Comparison of ENCODE assay signal across 1 cellular context in the genomic region with DNA sequence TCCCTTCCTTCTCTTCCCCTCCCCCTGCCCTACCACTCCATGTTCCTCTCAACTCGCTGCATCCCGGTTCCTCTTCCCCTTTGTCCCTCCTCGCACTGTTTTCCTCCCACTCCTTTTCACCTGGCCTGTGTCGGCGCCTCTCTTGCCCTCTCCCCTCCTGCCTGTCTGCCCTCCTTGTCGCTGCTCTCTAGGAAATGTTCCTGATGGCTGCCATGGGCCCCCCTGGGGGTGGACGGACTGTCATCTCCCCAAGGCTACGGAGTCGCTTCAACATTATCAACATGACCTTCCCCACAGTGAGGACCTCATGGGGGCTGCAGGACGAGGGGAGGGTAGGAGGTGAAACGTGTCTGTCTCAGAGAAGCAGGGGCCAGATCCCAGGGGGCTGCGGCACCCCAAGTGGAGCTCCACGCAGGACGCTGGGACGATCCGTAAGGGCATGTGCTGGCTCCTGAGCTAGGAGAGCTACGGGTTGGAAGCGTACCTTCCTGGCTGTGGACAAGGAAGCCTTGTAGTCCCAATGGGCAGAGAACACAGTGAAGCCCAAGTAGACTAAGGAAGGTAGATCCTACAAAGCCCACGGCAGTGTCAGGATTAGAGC.
TF ChIP-seq lines count a peak whose summit lies in the region.

No MANE protein-coding gene starts in this region.

TF ChIP-seq in GM23338, 12 proteins besides CTCF, POLR2A, EP300 and RAD21 (continued from another document):
- TF ChIP-seq, protein P1, sequence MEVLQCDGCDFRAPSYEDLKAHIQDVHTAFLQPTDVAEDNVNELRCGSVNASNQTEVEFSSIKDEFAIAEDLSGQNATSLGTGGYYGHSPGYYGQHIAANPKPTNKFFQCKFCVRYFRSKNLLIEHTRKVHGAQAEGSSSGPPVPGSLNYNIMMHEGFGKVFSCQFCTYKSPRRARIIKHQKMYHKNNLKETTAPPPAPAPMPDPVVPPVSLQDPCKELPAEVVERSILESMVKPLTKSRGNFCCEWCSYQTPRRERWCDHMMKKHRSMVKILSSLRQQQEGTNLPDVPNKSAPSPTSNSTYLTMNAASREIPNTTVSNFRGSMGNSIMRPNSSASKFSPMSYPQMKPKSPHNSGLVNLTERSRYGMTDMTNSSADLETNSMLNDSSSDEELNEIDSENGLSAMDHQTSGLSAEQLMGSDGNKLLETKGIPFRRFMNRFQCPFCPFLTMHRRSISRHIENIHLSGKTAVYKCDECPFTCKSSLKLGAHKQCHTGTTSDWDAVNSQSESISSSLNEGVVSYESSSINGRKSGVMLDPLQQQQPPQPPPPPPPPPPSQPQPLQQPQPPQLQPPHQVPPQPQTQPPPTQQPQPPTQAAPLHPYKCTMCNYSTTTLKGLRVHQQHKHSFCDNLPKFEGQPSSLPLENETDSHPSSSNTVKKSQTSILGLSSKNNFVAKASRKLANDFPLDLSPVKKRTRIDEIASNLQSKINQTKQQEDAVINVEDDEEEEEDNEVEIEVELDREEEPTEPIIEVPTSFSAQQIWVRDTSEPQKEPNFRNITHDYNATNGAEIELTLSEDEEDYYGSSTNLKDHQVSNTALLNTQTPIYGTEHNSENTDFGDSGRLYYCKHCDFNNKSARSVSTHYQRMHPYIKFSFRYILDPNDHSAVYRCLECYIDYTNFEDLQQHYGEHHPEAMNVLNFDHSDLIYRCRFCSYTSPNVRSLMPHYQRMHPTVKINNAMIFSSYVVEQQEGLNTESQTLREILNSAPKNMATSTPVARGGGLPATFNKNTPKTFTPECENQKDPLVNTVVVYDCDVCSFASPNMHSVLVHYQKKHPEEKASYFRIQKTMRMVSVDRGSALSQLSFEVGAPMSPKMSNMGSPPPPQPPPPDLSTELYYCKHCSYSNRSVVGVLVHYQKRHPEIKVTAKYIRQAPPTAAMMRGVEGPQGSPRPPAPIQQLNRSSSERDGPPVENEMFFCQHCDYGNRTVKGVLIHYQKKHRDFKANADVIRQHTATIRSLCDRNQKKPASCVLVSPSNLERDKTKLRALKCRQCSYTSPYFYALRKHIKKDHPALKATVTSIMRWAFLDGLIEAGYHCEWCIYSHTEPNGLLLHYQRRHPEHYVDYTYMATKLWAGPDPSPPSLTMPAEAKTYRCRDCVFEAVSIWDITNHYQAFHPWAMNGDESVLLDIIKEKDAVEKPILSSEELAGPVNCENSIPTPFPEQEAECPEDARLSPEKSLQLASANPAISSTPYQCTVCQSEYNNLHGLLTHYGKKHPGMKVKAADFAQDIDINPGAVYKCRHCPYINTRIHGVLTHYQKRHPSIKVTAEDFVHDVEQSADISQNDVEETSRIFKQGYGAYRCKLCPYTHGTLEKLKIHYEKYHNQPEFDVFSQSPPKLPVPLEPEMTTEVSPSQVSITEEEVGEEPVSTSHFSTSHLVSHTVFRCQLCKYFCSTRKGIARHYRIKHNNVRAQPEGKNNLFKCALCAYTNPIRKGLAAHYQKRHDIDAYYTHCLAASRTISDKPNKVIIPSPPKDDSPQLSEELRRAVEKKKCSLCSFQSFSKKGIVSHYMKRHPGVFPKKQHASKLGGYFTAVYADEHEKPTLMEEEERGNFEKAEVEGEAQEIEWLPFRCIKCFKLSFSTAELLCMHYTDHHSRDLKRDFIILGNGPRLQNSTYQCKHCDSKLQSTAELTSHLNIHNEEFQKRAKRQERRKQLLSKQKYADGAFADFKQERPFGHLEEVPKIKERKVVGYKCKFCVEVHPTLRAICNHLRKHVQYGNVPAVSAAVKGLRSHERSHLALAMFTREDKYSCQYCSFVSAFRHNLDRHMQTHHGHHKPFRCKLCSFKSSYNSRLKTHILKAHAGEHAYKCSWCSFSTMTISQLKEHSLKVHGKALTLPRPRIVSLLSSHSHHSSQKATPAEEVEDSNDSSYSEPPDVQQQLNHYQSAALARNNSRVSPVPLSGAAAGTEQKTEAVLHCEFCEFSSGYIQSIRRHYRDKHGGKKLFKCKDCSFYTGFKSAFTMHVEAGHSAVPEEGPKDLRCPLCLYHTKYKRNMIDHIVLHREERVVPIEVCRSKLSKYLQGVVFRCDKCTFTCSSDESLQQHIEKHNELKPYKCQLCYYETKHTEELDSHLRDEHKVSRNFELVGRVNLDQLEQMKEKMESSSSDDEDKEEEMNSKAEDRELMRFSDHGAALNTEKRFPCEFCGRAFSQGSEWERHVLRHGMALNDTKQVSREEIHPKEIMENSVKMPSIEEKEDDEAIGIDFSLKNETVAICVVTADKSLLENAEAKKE (CRISPR knock-in tag; IDR thresholded peaks at IDR 0.05) = no peak
- TF ChIP-seq STAT1 (IDR thresholded peaks at IDR 0.05; ENCODE audit: unreplicated experiment) = no peak
TF ChIP-seq in GM23338: peak in this region for 0.
